1 cellular context compared by ENCODE assay signal in the genomic region with DNA sequence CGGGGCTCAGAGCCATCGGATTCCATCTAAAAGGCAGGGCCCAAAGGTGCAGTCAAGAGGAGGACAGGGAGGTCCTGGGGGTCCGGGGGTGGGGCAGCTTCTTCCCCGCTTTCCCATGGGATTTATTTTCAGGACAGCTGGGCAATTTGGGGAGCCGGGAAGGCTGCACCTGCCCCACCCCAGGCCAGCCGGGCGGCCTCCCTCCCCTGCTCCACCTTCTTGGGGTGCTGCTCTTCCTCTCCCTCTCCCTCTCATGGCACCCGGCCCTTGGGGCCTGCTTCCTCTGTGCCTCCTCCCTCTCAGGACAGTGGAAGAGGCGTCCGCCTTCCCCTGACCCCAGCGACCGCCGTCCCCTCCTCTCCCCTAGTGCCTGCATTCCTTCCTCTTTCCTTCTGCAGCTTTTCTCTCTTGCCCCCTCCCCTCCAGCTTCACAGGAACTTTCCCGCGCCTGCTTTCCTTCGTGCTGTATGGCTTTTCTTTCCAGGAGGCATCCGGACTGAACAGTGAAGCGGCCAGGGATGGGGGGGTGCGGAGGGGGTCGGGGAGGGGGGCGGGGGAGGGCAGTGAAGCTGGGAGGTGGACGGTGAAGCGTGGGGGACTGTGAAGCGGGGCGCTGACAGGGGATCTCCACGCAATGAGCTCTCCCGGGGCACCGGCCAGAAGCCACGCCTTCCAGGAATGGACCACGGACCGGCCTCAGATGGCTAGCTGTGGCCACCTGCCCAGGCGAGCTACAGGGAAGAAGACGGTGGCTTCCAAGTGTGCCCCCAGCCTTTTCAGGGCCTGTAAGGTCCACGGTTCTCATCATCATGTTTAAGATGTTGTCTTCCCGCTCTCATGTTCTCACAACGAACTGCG.
TF ChIP-seq lines count a peak whose summit lies in the region.

No MANE protein-coding gene starts in this region.

TF ChIP-seq in IMR-90, 13 proteins besides CTCF, POLR2A, EP300 and RAD21:
- TF ChIP-seq CHD1 (IDR thresholded peaks at IDR 0.05; ENCODE audit: low read depth, low read length), result no peak
- TF ChIP-seq MAZ (IDR thresholded peaks at IDR 0.05; ENCODE audit: borderline replicate concordance, low read depth, low read length), result no peak
- TF ChIP-seq CEBPB (IDR thresholded peaks at IDR 0.05; ENCODE audit: low read depth, low read length), result no peak
- no peak for TF ChIP-seq RCOR1 (IDR thresholded peaks at IDR 0.05; ENCODE audit: insufficient replicate concordance, low read length)
- TF ChIP-seq, protein P1, sequence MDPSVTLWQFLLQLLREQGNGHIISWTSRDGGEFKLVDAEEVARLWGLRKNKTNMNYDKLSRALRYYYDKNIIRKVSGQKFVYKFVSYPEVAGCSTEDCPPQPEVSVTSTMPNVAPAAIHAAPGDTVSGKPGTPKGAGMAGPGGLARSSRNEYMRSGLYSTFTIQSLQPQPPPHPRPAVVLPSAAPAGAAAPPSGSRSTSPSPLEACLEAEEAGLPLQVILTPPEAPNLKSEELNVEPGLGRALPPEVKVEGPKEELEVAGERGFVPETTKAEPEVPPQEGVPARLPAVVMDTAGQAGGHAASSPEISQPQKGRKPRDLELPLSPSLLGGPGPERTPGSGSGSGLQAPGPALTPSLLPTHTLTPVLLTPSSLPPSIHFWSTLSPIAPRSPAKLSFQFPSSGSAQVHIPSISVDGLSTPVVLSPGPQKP (IDR thresholded peaks at IDR 0.05; ENCODE audit: borderline replicate concordance, low read depth, low read length), result no peak
- no peak for TF ChIP-seq SMC3 (IDR thresholded peaks at IDR 0.05; ENCODE audit: low read depth, low read length)
TF ChIP-seq in IMR-90: peak in this region for 0.
